In the genomic region with DNA sequence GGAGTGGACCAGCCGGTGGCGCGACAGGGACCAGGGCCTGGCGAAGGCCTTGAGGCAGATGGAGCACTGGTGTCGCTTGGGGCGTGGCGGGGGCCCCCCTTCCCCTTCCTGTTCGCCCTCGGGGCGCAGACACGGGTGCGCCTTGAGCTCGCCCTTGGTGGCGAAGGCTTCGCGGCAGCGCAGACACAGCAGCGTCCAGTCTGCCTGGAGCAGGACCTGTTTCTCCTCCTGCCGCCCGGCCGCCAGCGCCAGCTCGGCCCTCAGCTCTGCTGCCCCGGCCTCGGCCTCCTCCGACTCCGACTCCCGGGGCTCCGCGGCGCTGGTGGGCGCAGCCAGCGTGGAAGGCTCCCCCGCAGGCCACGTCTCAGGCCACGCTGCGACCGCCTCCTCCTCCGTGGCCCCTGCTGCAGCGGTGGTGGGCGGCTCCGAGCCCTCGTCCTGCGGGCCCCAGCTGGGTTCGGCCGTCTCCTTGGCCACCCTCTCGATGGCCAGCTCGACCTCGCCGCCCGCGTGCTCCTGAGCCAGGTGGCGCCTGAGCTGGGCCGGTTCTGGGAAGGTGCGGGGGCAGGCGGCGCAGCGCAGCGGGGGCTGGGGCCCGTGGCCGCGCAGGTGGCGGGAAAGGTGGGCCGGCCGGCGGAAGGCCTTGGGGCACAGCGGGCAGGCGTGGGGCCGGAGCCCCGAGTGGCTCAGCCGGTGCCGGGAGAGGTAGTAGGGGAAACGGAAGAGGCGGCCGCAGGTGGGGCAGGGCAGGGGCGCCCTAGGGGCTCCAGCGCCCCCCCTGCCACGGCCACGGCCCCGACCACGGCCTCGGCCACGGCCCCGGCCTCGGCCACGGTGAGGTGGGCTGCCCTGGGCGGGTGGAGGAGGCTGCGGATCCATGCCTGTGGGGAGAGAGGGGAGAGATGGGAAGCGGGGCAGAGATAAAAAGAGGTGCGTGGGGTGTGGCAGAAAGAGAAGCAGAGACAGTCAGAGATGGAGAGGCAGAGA, we compare ENCODE assay signal across 6 cellular contexts.
DNase-seq lines count a peak whose midpoint lies in the region; ATAC-seq and TF ChIP-seq lines count a peak whose summit lies in the region.

No MANE protein-coding gene starts in this region.

- H3K4me1 Mint-ChIP-seq in T-helper 1 cell treated with Interleukin-12 subunit alpha and Interleukin-12 subunit beta and Interleukin-4 antibody, amounts not matched to agents 30 μg/mL and 1 μg/mL, for 36 hours (ENCODE audit: low read depth): peaks cover 17% of the 10 kb centered on the region
- H3K4me1 Mint-ChIP-seq in stimulated activated naive B cell treated with anti-CD40 and anti-IgM and Interleukin-4, amounts not matched to agents 10 μg/mL and 1 μg/mL and 100 μg/mL, for 72 hours: peaks cover 18 to 22% of the 10 kb centered on the region in 2 donors

- H3K36me3 Mint-ChIP-seq in T-helper 1 cell treated with Interleukin-12 subunit alpha and Interleukin-12 subunit beta and Interleukin-4 antibody, amounts not matched to agents 30 μg/mL and 1 μg/mL, for 36 hours (ENCODE audit: low read depth): peaks cover 11% of the 10 kb centered on the region
- peaks cover 23 to 27% of the 10 kb centered on the region in 2 donors for H3K36me3 Mint-ChIP-seq in stimulated activated naive B cell treated with anti-CD40 and anti-IgM and Interleukin-4, amounts not matched to agents 10 μg/mL and 1 μg/mL and 100 μg/mL, for 72 hours

- TF ChIP-seq CTCF in epithelial cell of esophagus (IDR thresholded peaks at IDR 0.05; ENCODE audit: insufficient read depth, low read depth, low read length, missing control alignments): no peak

- no peaks in the 10 kb centered on the region for H3K9me3 Mint-ChIP-seq in T-helper 1 cell treated with Interleukin-12 subunit alpha and Interleukin-12 subunit beta and Interleukin-4 antibody, amounts not matched to agents 30 μg/mL and 1 μg/mL, for 36 hours
- peaks cover 2 to 4% of the 10 kb centered on the region in 2 donors for H3K9me3 Mint-ChIP-seq in stimulated activated naive B cell treated with anti-CD40 and anti-IgM and Interleukin-4, amounts not matched to agents 10 μg/mL and 1 μg/mL and 100 μg/mL, for 72 hours

- peak overlapping the region; percentile 90 for H3K4me3 ChIP-seq in epithelial cell of esophagus (ENCODE audit: low read length)

- H3K27me3 Mint-ChIP-seq in T-helper 1 cell treated with Interleukin-12 subunit alpha and Interleukin-12 subunit beta and Interleukin-4 antibody, amounts not matched to agents 30 μg/mL and 1 μg/mL, for 36 hours (ENCODE audit: low read depth): no peaks in the 10 kb centered on the region
- no peaks in the 10 kb centered on the region for H3K27me3 Mint-ChIP-seq in stimulated activated naive B cell treated with anti-CD40 and anti-IgM and Interleukin-4, amounts not matched to agents 10 μg/mL and 1 μg/mL and 100 μg/mL, for 72 hours

- DNase-seq in T-helper 1 cell (no peak), epithelial cell of esophagus (ENCODE audit: low read depth) (no peak), NCI-H2227 (lab: John Stamatoyannopoulos, UW; ENCODE audit: unreplicated experiment) (no peak)
- no peak for DNase-seq in stimulated activated naive B cell treated with anti-CD40 and anti-IgM and Interleukin-4, amounts not matched to agents 10 μg/mL and 1 μg/mL and 100 μg/mL, for 72 hours
- DNase-seq in stimulated activated CD4-positive, alpha-beta T cell treated with anti-CD3 and anti-CD28 coated beads, Interleukin-15, amount 100 ng/mL, for 24 hours: no peak

- peak overlapping the region; percentile 80 for H3K27ac Mint-ChIP-seq in T-helper 1 cell treated with Interleukin-12 subunit alpha and Interleukin-12 subunit beta and Interleukin-4 antibody, amounts not matched to agents 30 μg/mL and 1 μg/mL, for 36 hours
- H3K27ac Mint-ChIP-seq in stimulated activated naive B cell treated with anti-CD40 and anti-IgM and Interleukin-4, amounts not matched to agents 10 μg/mL and 1 μg/mL and 100 μg/mL, for 72 hours: peak overlapping the region; percentile 90

- no peak for ATAC-seq in stimulated activated naive B cell treated with anti-CD40 and anti-IgM and Interleukin-4, amounts not matched to agents 10 μg/mL and 1 μg/mL and 100 μg/mL, for 72 hours (replicated peaks)

- H3K4me3 Mint-ChIP-seq in T-helper 1 cell treated with Interleukin-12 subunit alpha and Interleukin-12 subunit beta and Interleukin-4 antibody, amounts not matched to agents 30 μg/mL and 1 μg/mL, for 36 hours: peak overlapping the region; percentile 88
- H3K4me3 Mint-ChIP-seq in stimulated activated naive B cell treated with anti-CD40 and anti-IgM and Interleukin-4, amounts not matched to agents 10 μg/mL and 1 μg/mL and 100 μg/mL, for 72 hours: peak overlapping the region; percentile 86 to 88
